ENCODE assay signal across 1 cellular context in genomic region chr5:153753645-153754432, GRCh38.
TF ChIP-seq lines count a peak whose summit lies in the region.

No MANE protein-coding gene starts in this region.

TF ChIP-seq in WTC11, 78 proteins besides CTCF, POLR2A, EP300 and RAD21 (continued from another document):
- TF ChIP-seq, protein P1, sequence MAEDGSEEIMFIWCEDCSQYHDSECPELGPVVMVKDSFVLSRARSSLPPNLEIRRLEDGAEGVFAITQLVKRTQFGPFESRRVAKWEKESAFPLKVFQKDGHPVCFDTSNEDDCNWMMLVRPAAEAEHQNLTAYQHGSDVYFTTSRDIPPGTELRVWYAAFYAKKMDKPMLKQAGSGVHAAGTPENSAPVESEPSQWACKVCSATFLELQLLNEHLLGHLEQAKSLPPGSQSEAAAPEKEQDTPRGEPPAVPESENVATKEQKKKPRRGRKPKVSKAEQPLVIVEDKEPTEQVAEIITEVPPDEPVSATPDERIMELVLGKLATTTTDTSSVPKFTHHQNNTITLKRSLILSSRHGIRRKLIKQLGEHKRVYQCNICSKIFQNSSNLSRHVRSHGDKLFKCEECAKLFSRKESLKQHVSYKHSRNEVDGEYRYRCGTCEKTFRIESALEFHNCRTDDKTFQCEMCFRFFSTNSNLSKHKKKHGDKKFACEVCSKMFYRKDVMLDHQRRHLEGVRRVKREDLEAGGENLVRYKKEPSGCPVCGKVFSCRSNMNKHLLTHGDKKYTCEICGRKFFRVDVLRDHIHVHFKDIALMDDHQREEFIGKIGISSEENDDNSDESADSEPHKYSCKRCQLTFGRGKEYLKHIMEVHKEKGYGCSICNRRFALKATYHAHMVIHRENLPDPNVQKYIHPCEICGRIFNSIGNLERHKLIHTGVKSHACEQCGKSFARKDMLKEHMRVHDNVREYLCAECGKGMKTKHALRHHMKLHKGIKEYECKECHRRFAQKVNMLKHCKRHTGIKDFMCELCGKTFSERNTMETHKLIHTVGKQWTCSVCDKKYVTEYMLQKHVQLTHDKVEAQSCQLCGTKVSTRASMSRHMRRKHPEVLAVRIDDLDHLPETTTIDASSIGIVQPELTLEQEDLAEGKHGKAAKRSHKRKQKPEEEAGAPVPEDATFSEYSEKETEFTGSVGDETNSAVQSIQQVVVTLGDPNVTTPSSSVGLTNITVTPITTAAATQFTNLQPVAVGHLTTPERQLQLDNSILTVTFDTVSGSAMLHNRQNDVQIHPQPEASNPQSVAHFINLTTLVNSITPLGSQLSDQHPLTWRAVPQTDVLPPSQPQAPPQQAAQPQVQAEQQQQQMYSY (CRISPR knock-in tag; IDR thresholded peaks at IDR 0.05) = no peak
- no peak for TF ChIP-seq TP53 (CRISPR knock-in tag; IDR thresholded peaks at IDR 0.05)
TF ChIP-seq in WTC11: peak in this region for 0.
